9 cellular contexts compared by ENCODE assay signal in genomic region chr5:79613571-79613970, GRCh38. TPM values are rescaled to one million over a fixed set of nuclear protein-coding genes. Genes with fewer than 3 reads are reported as not detected.
DNase-seq lines count a peak whose midpoint lies in the region; ATAC-seq, FAIRE-seq and TF ChIP-seq lines count a peak whose summit lies in the region.
"Had no signal": no experiment of that assay in that cellular context is flagged by ENCODE, and none has a peak within 500 bp of the region (broad histone marks: within the 10 kb centered on the region; RNA-seq: fewer than 3 reads in every experiment).

No MANE protein-coding gene starts in this region.

- H3K4me2 ChIP-seq in SK-N-SH, result peak overlapping the region; percentile 86
- H3K4me2 ChIP-seq in keratinocyte (ENCODE audit: control insufficient read depth, extremely low read depth, insufficient read depth, low read depth, low read length), result peak overlapping the region; percentile 96

- DNase-seq in SK-N-SH (no peak), keratinocyte (ENCODE audit: low read depth, low spot score) (no peak)
- no peak for DNase-seq in activated T-helper 1 cell treated with anti-CD3 and anti-CD28 coated beads, Interleukin-12 subunit alpha, Interleukin-12 subunit beta, Interleukin-2, Interleukin-4 antibody, amounts not matched to agents 30 ng/mL and 10 ng/mL and 1 ng/mL, durations not matched to agents 14 hours and 24 hours and 36 hours (ENCODE audit: low spot score)
- DNase-seq: C1 segment of cervical spinal cord had no signal

- H3K9ac ChIP-seq in SK-N-SH (peak overlapping the region; percentile 99; the same call in 1 of the 2 replicates), keratinocyte (ENCODE audit: control insufficient read depth, extremely low read depth, insufficient read depth, low read length) (peak overlapping the region; percentile 98), stomach smooth muscle (ENCODE audit: low read length in 2 of 2) (peak overlapping the region in 1 of 2 donors; percentile 93)

- peak overlapping the region; percentile 91 to 99 for H3K4me3 ChIP-seq in SK-N-SH (ENCODE audit: low read depth in 2 of 2, low read length in 1 of 2)
- peak overlapping the region; percentile 65 to 99 (median 92) for H3K4me3 ChIP-seq in keratinocyte (ENCODE audit: control insufficient read depth in 2 of 3, extremely low read depth in 1 of 3, insufficient read depth in 2 of 3, low read depth in 1 of 3, low read length in 3 of 3)
- H3K4me3 ChIP-seq in stomach smooth muscle (ENCODE audit: low read length in 2 of 2), result peak overlapping the region; percentile 88 to 98

- intact Hi-C loops in activated T-helper 1 cell treated with anti-CD3 and anti-CD28 coated beads, Interleukin-12 subunit alpha, Interleukin-12 subunit beta, Interleukin-2, Interleukin-4 antibody, amounts not matched to agents 30 ng/mL and 10 ng/mL and 1 ng/mL, durations not matched to agents 14 hours and 24 hours and 36 hours (cut with micrococcal nuclease), result loop anchor here (2.0 to 5.0 kb wide), 7 partner anchors 34 to 1144 kb away; partner anchors contain the start of genes ARSB, DHFR, JMY and MSH3

- H3K9me2 ChIP-seq in SK-N-SH, result no peaks in the 10 kb centered on the region

- TF ChIP-seq CTCF in SK-N-SH (IDR thresholded peaks at IDR 0.05) (no peak), keratinocyte (optimal IDR thresholded peaks at IDR 0.05 in 1 of 3, IDR thresholded peaks at IDR 0.05 in 1 of 3, conservative IDR thresholded peaks at IDR 0.05 in 1 of 3; ENCODE audit: extremely low read depth in 1 of 3, insufficient read depth in 2 of 3, low read length in 3 of 3) (no peak)

- peaks cover 7 to 8% of the 10 kb centered on the region in 2 experiments; a peak in 3 of 4 replicates for H3K4me1 ChIP-seq in SK-N-SH (ENCODE audit: control insufficient read depth in 1 of 2, insufficient read depth in 2 of 2, low read depth in 1 of 2, low read length in 1 of 2)
- no peaks in the 10 kb centered on the region for H3K4me1 ChIP-seq in keratinocyte (ENCODE audit: control insufficient read depth, extremely low read depth, insufficient read depth, low read length)
- H3K4me1 ChIP-seq in stomach smooth muscle (ENCODE audit: control insufficient read depth, insufficient read depth, low read length), result no peaks in the 10 kb centered on the region

- no peak for FAIRE-seq in keratinocyte (lab: Jason Lieb, UNC)

- no peaks in the 10 kb centered on the region for H3K27me3 Mint-ChIP-seq in activated T-helper 1 cell treated with anti-CD3 and anti-CD28 coated beads, Interleukin-12 subunit alpha, Interleukin-12 subunit beta, Interleukin-2, Interleukin-4 antibody, amounts not matched to agents 30 ng/mL and 10 ng/mL and 1 ng/mL, durations not matched to agents 14 hours and 24 hours and 36 hours (ENCODE audit: insufficient read depth)

- no peaks in the 10 kb centered on the region for H3K27me3 ChIP-seq in SK-N-SH (ENCODE audit: insufficient read depth)
- H3K27me3 ChIP-seq in keratinocyte (ENCODE audit: control insufficient read depth, extremely low read depth, insufficient read depth, low read length), result no peaks in the 10 kb centered on the region
- H3K27me3 ChIP-seq in stomach smooth muscle (ENCODE audit: control insufficient read depth in 1 of 2, insufficient read depth in 2 of 2, low read length in 2 of 2), result no peaks in the 10 kb centered on the region

- H3K9me1 ChIP-seq in keratinocyte (ENCODE audit: control insufficient read depth, extremely low read depth, insufficient read depth, low read length), result no peaks in the 10 kb centered on the region

- no peak for TF ChIP-seq RAD21 in SK-N-SH (IDR thresholded peaks at IDR 0.05; ENCODE audit: low read length)

- peaks cover 41% of the 10 kb centered on the region for H3K4me1 Mint-ChIP-seq in activated T-helper 1 cell treated with anti-CD3 and anti-CD28 coated beads, Interleukin-12 subunit alpha, Interleukin-12 subunit beta, Interleukin-2, Interleukin-4 antibody, amounts not matched to agents 30 ng/mL and 10 ng/mL and 1 ng/mL, durations not matched to agents 14 hours and 24 hours and 36 hours (ENCODE audit: low read depth)

- H3K36me3 Mint-ChIP-seq in activated T-helper 1 cell treated with anti-CD3 and anti-CD28 coated beads, Interleukin-12 subunit alpha, Interleukin-12 subunit beta, Interleukin-2, Interleukin-4 antibody, amounts not matched to agents 30 ng/mL and 10 ng/mL and 1 ng/mL, durations not matched to agents 14 hours and 24 hours and 36 hours (ENCODE audit: low read depth), result peaks cover 44% of the 10 kb centered on the region

- WGBS in SK-N-SH (ENCODE audit: low lambda C conversion rate), result 16% methylated on average over 3 of the region's 3 CpGs

- H3K4me3 Mint-ChIP-seq in activated T-helper 1 cell treated with anti-CD3 and anti-CD28 coated beads, Interleukin-12 subunit alpha, Interleukin-12 subunit beta, Interleukin-2, Interleukin-4 antibody, amounts not matched to agents 30 ng/mL and 10 ng/mL and 1 ng/mL, durations not matched to agents 14 hours and 24 hours and 36 hours, result peak overlapping the region; percentile 91

- dilution Hi-C loops in keratinocyte (cut with MboI; ENCODE audit: extremely low pct_ligation_motif_present, low sequenced_read_pairs), result no loop called here

- POLR2A ChIA-PET in SK-N-SH (lab: Yijun Ruan, JAX), result no interaction called here

- CTCF ChIA-PET in SK-N-SH (lab: Yijun Ruan, JAX), result interaction anchor here (0.8 to 1.7 kb wide), 2 partner anchors 13 to 49 kb away, joined by 3 to 5 read pairs; no protein-coding TSS in a partner anchor

- peaks cover 21% of the 10 kb centered on the region for H3F3A ChIP-seq in SK-N-SH (replicated peaks; ENCODE audit: insufficient read depth)

- peaks cover 13% of the 10 kb centered on the region for H3K9me3 ChIP-seq in SK-N-SH
- no peaks in the 10 kb centered on the region for H3K9me3 ChIP-seq in keratinocyte (ENCODE audit: control insufficient read depth, low read depth, low read length)
- H3K9me3 ChIP-seq in stomach smooth muscle (ENCODE audit: control insufficient read depth in 2 of 2, low read length in 2 of 2), result peaks cover 3 to 4% of the 10 kb centered on the region in 2 donors

- ATAC-seq in SK-N-SH treated with all-trans-retinoic acid at 6 μM for 48 hours (no peak), GM21737 (IDR thresholded peaks at IDR 0.05; ENCODE audit: unreplicated experiment) (no peak), HG03139 (IDR thresholded peaks at IDR 0.05; ENCODE audit: unreplicated experiment) (no peak), HG03442 (IDR thresholded peaks at IDR 0.05; ENCODE audit: unreplicated experiment) (no peak)

- peak overlapping the region; percentile 40 for H3K27ac Mint-ChIP-seq in activated T-helper 1 cell treated with anti-CD3 and anti-CD28 coated beads, Interleukin-12 subunit alpha, Interleukin-12 subunit beta, Interleukin-2, Interleukin-4 antibody, amounts not matched to agents 30 ng/mL and 10 ng/mL and 1 ng/mL, durations not matched to agents 14 hours and 24 hours and 36 hours

- no peak for TF ChIP-seq EP300 in SK-N-SH (IDR thresholded peaks at IDR 0.05; ENCODE audit: borderline replicate concordance in 1 of 2, low read depth in 1 of 2, low read length in 1 of 2)

- no peaks in the 10 kb centered on the region; the same call in 1 of the 2 replicates for H4K20me1 ChIP-seq in SK-N-SH (ENCODE audit: insufficient read depth)
- no peaks in the 10 kb centered on the region for H4K20me1 ChIP-seq in keratinocyte (ENCODE audit: control insufficient read depth, extremely low read depth, insufficient read depth, low read length)

- H3K9me3 Mint-ChIP-seq in activated T-helper 1 cell treated with anti-CD3 and anti-CD28 coated beads, Interleukin-12 subunit alpha, Interleukin-12 subunit beta, Interleukin-2, Interleukin-4 antibody, amounts not matched to agents 30 ng/mL and 10 ng/mL and 1 ng/mL, durations not matched to agents 14 hours and 24 hours and 36 hours, result peaks cover 28% of the 10 kb centered on the region

- H3K79me2 ChIP-seq in SK-N-SH (ENCODE audit: insufficient read depth) (peaks cover 63% of the 10 kb centered on the region), keratinocyte (ENCODE audit: control insufficient read depth, insufficient read depth, low read length) (peaks cover 61% of the 10 kb centered on the region)

- H3K27ac ChIP-seq in SK-N-SH (ENCODE audit: low read depth in 2 of 2, low read length in 1 of 2) (peak overlapping the region; percentile 85 to 97; a peak in 3 of 4 replicates), keratinocyte (ENCODE audit: control insufficient read depth, insufficient read depth, low read length) (peak overlapping the region; percentile 96), stomach smooth muscle (ENCODE audit: low read length) (no peak overlapping the region)

- H3K36me3 ChIP-seq in SK-N-SH (replicated peaks in 1 of 2; ENCODE audit: control insufficient read depth in 1 of 2, insufficient read depth in 2 of 2, low read length in 1 of 2) (peaks cover 31 to 45% of the 10 kb centered on the region in 2 experiments), keratinocyte (ENCODE audit: control insufficient read depth in 2 of 2, extremely low read depth in 1 of 2, insufficient read depth in 2 of 2, low read length in 2 of 2) (peaks cover 0 to 5% of the 10 kb centered on the region in 2 experiments), stomach smooth muscle (ENCODE audit: control insufficient read depth in 2 of 2, insufficient read depth in 2 of 2, low read length in 2 of 2) (no peaks in the 10 kb centered on the region)

- H2AFZ ChIP-seq in SK-N-SH (ENCODE audit: low read depth) (no peak overlapping the region), keratinocyte (ENCODE audit: control insufficient read depth, low read length) (no peak overlapping the region)

TF ChIP-seq in SK-N-SH treated with all-trans-retinoic acid at 6 μM for 48 hours, 23 proteins besides CTCF, POLR2A, EP300 and RAD21:
- TF ChIP-seq ISL1 (CRISPR knock-in tag; IDR thresholded peaks at IDR 0.05), result no peak
- no peak for TF ChIP-seq ZFP3 (CRISPR knock-in tag; IDR thresholded peaks at IDR 0.05)

RNA-seq across cellular contexts. Expression of gene TENT2, which starts 1.3 kb away (rescaled TPM):
- 18.9 and 24.9 TPM in 2 replicates for polyA plus RNA-seq in SK-N-SH (2012; rRNA removed)
- 19.0 and 22.7 TPM in 2 replicates for polyA plus RNA-seq in SK-N-SH (2012; cell fraction: cytosol; rRNA removed)
- 33.5 and 64.3 TPM in 2 replicates for polyA plus RNA-seq in SK-N-SH (2012; cell fraction: nucleus; rRNA removed)
- 86.9 and 91.6 TPM in 2 replicates for total RNA-seq in activated T-helper 1 cell treated with anti-CD3 and anti-CD28 coated beads, Interleukin-12 subunit alpha, Interleukin-12 subunit beta, Interleukin-2, Interleukin-4 antibody, amounts not matched to agents 30 ng/mL and 10 ng/mL and 1 ng/mL, durations not matched to agents 14 hours and 24 hours and 36 hours
- polyA plus RNA-seq in keratinocyte, result 28.2 to 39.9 TPM (median 32.7 TPM) in 3 replicates
- polyA plus RNA-seq in keratinocyte (2011; ENCODE audit: low read depth), result 28.1 TPM
- 16.1 and 42.9 TPM in 2 replicates for polyA plus RNA-seq in keratinocyte (2011; cell fraction: cytosol; rRNA removed)
- 53.4 and 61.9 TPM in 2 replicates for polyA plus RNA-seq in keratinocyte (2011; cell fraction: nucleus; rRNA removed)
- 18.2 and 22.1 TPM in 2 replicates for polyA plus RNA-seq in keratinocyte (2012; ENCODE audit: low replicate concordance)
- 11.7 to 57.8 TPM (median 33.7 TPM) in 3 replicates for polyA minus RNA-seq in keratinocyte
- 15.0 TPM for polyA minus RNA-seq in keratinocyte (2011; cell fraction: cytosol; rRNA and poly(A)+ RNA removed)
- polyA minus RNA-seq in keratinocyte (2011; cell fraction: nucleus; rRNA and poly(A)+ RNA removed), result 38.0 and 73.1 TPM in 2 replicates
